ENCODE assay signal across 27 cellular contexts in genomic region chr7:7613210-7613609, GRCh38.
"Had no signal": no experiment of that assay in that cellular context is flagged by ENCODE, and none has a peak within 500 bp of the region (broad histone marks: within the 10 kb centered on the region; RNA-seq: fewer than 3 reads in every experiment).

No MANE protein-coding gene starts in this region.

- DNase-seq: hypothalamus; immature natural killer cell; left ventricle myocardium inferior; mesendoderm; naive B cell; natural killer cell; nephron progenitor cell; ovary; spleen; stimulated activated CD4-positive, alpha-beta T cell treated with anti-CD3 and anti-CD28 coated beads, Interleukin-4, amount 100 ng/mL, for 24 hours; stimulated activated naive CD4-positive, alpha-beta T cell; tibial artery; trophoblast cell; upper lobe of right lung had no signal

- FAIRE-seq: urothelium cell line had no signal

- H3K4me1 ChIP-seq: left ventricle myocardium inferior, neural progenitor cell, right atrium auricular region, spleen, suprapubic skin, tibial artery, upper lobe of right lung had no signal

- H3K36me3 Mint-ChIP-seq: mesothelial cell of epicardium, naive B cell, natural killer cell, neural progenitor cell had no signal

- H3K27ac Mint-ChIP-seq: immature natural killer cell; mesothelial cell of epicardium; naive B cell; natural killer cell; nephron progenitor cell; neural progenitor cell; progenitor cell of endocrine pancreas; stimulated activated effector memory CD8-positive, alpha-beta T cell treated with anti-CD3 and anti-CD28 coated beads, Interleukin-12 subunit alpha, Interleukin-12 subunit beta, amount 100 ng/mL, for 72 hours; stimulated activated naive CD8-positive, alpha-beta T cell treated with anti-CD3 and anti-CD28 coated beads, Interleukin-15, Interleukin-2, amounts not matched to agents 100 ng/mL and 50 ng/mL, for 24 hours had no signal

- H3K9me3 Mint-ChIP-seq: immature natural killer cell; mesothelial cell of epicardium; naive B cell; natural killer cell; nephron progenitor cell; neural progenitor cell; stimulated activated effector memory CD8-positive, alpha-beta T cell treated with anti-CD3 and anti-CD28 coated beads, Interleukin-12 subunit alpha, Interleukin-12 subunit beta, amount 100 ng/mL, for 72 hours; stimulated activated naive CD8-positive, alpha-beta T cell treated with anti-CD3 and anti-CD28 coated beads, Interleukin-15, Interleukin-2, amounts not matched to agents 100 ng/mL and 50 ng/mL, for 24 hours had no signal

- H3K9me3 ChIP-seq: left ventricle myocardium inferior, neutrophil, ovary, right atrium auricular region, spleen, suprapubic skin, thoracic aorta, tibial artery, upper lobe of right lung had no signal

- H3K36me3 ChIP-seq: left ventricle myocardium inferior, neural progenitor cell, ovary, right atrium auricular region, thoracic aorta had no signal

- H2AFZ ChIP-seq: neural progenitor cell had no signal

- H3K4me2 ChIP-seq: neural progenitor cell had no signal

- ATAC-seq: natural killer cell; sciatic nerve; stimulated activated effector memory CD8-positive, alpha-beta T cell treated with anti-CD3 and anti-CD28 coated beads, Interleukin-12 subunit alpha, Interleukin-12 subunit beta, amount 100 ng/mL, for 72 hours; upper lobe of right lung had no signal

- H3K27me3 Mint-ChIP-seq: naive B cell; progenitor cell of endocrine pancreas; stimulated activated naive CD8-positive, alpha-beta T cell treated with anti-CD3 and anti-CD28 coated beads, Interleukin-15, Interleukin-2, amounts not matched to agents 100 ng/mL and 50 ng/mL, for 24 hours had no signal

- H3K4me3 ChIP-seq: left ventricle myocardium inferior, lung, neural progenitor cell, ovary, right atrium auricular region, skin epidermis, spleen, suprapubic skin, thoracic aorta, tibial artery, upper lobe of right lung had no signal

- H3K4me3 Mint-ChIP-seq: immature natural killer cell; mesothelial cell of epicardium; naive B cell; natural killer cell; nephron progenitor cell; neural progenitor cell; stimulated activated effector memory CD8-positive, alpha-beta T cell treated with anti-CD3 and anti-CD28 coated beads, Interleukin-12 subunit alpha, Interleukin-12 subunit beta, amount 100 ng/mL, for 72 hours; stimulated activated naive CD8-positive, alpha-beta T cell treated with anti-CD3 and anti-CD28 coated beads, Interleukin-15, Interleukin-2, amounts not matched to agents 100 ng/mL and 50 ng/mL, for 24 hours had no signal

- H3K27me3 ChIP-seq: neural progenitor cell, neutrophil, ovary, right atrium auricular region, spleen, suprapubic skin, tibial artery, upper lobe of right lung had no signal

- H3K9ac ChIP-seq: neural progenitor cell had no signal

- H3K4me1 Mint-ChIP-seq: immature natural killer cell; mesothelial cell of epicardium; natural killer cell; nephron progenitor cell; neural progenitor cell; stimulated activated effector memory CD8-positive, alpha-beta T cell treated with anti-CD3 and anti-CD28 coated beads, Interleukin-12 subunit alpha, Interleukin-12 subunit beta, amount 100 ng/mL, for 72 hours had no signal

- H3K27ac ChIP-seq: left ventricle myocardium inferior, neural progenitor cell, neutrophil, ovary, right atrium auricular region, skin epidermis, spleen, suprapubic skin, thoracic aorta, tibial artery, upper lobe of right lung had no signal
